Comparison of ENCODE assay signal across 1 cellular context in the genomic region with DNA sequence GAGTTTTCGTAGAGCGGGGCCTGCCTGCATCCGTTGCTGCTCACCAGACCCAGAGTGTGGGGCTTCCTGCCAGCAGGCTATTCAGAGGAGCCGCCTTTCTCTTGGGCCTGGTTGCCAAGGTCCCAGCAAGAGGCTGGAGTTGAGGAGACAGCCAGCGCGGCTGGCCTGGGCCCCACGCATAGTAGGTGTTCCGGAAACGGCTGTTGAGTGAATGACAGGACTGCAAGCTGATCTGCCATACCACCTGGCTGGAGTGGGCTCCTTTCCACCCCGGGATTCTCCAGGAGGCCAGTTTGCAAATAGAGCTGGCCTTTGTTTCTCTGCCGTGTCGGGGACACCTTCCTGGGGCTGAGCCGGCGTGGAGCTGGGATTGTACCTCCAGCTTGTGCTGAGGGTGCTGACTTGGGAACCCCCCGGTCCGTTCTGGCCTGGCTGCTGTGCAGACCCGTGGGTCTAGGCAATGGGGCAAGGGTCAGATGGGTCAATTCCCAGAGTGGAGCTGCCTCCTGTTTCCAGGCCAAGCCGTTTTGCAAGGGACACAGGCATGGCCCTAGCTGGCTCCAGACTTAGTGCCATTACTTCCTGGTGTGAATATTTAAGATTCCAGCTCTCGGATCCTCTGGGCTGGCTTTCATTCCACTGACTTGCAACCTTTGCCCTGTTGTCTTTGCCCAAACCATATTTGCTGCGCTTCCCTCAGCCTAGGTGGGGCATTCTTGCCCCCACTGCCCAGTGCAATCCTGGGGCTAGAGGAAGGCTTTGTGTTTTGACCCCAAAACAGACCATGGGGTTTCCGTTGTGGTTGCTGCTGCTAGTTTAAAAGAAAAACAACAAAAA.
TF ChIP-seq lines count a peak whose summit lies in the region.

No MANE protein-coding gene starts in this region.

TF ChIP-seq in WTC11, 78 proteins besides CTCF, POLR2A, EP300 and RAD21 (continued from another document):
- TF ChIP-seq ETV6 (CRISPR knock-in tag; IDR thresholded peaks at IDR 0.05) (0 out of 2 replicates have a peak, but pooled peaks have one; percentile 29), ZNF423 (CRISPR knock-in tag; IDR thresholded peaks at IDR 0.05) (peak; percentile 56; the same call in 1 of the 2 replicates)
